ENCODE assay signal across 8 cellular contexts in genomic region chr16:87638736-87639135, GRCh38. TPM values are rescaled to one million over a fixed set of nuclear protein-coding genes. Genes with fewer than 3 reads are reported as not detected.
"Had no signal": no experiment of that assay in that cellular context is flagged by ENCODE, and none has a peak within 500 bp of the region (broad histone marks: within the 10 kb centered on the region; RNA-seq: fewer than 3 reads in every experiment).

No MANE protein-coding gene starts in this region.

- H3K4me3 ChIP-seq: K562 had no signal

- H3K27ac ChIP-seq: HL-60 had no signal

- DNase-seq: KBM-7, KG1 had no signal

- ATAC-seq: HepG2, K562 had no signal

RNA-seq across cellular contexts. Expression of gene JPH3, which starts 36.4 kb away (rescaled TPM):
- total RNA-seq: HepG2, HT-29, HT1080, K562 had no signal
- polyA plus RNA-seq: HepG2, IgD-negative memory B cell had no signal
